1 cellular context compared by ENCODE assay signal in the genomic region with DNA sequence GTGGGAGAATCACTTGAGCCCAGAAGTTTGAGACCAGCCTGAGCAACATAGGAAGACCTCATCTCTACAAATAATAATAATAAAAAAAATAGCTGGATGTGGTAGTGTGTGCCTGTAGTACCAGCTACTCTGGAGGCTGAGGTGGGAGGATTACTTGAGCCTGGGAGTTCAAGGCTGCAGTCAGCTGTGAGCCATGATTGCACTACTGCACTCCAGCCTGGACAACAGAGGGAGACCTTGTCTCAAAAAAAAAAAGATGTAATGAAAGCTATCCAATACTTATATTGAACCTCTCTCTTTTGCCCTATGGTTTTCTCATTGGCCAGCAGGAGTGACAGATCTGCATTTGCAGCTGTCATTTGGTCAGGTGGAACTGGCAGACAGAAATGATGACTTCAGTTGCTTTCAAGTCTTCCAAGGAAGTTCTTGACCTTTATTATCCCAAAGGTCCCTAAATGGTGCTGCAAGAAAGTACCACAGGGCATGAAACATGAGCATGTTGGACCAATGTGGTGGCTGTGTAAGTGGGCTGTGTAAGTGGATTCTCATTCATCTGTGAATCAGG.
TF ChIP-seq lines count a peak whose summit lies in the region.

No MANE protein-coding gene starts in this region.

TF ChIP-seq in Ishikawa, 13 proteins besides CTCF, POLR2A, EP300 and RAD21 (continued from another document):
- TF ChIP-seq TAF1 (IDR thresholded peaks at IDR 0.05; ENCODE audit: low read depth) (no peak), TCF12 (IDR thresholded peaks at IDR 0.05; ENCODE audit: low read depth) (no peak), CREB1 (IDR thresholded peaks at IDR 0.05; ENCODE audit: low read depth) (no peak)
